8 cellular contexts compared by ENCODE assay signal in the genomic region with DNA sequence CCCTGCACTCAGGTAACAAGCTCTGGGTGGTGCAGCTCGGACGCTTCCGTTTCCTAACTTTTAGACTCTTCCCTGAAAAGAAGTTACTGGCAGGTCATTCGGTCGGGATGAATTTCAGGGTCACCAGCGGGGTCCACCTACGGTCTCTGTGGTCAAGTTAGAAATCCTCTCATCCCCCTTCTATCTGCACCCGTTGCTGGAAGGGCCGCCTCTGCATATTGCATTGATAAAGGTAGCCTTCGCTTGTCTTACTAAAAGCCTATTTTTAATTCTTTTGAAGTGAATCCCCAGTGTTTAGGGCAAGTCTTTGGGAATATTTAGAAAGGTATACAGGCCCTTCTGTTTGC. TPM values are rescaled to one million over a fixed set of nuclear protein-coding genes. Genes with fewer than 3 reads are reported as not detected.
DNase-seq lines count a peak whose midpoint lies in the region; ATAC-seq, FAIRE-seq and TF ChIP-seq lines count a peak whose summit lies in the region.

No MANE protein-coding gene starts in this region.

- no peak overlapping the region for H3K27ac ChIP-seq in CD4-positive, alpha-beta T cell (ENCODE audit: low read depth, low read length)
- peak overlapping the region; percentile 75 for H3K27ac ChIP-seq in KOPT-K1 (ENCODE audit: low read depth, low read length, poor library complexity, severe bottlenecking)
- peak overlapping the region; percentile 79 for H3K27ac ChIP-seq in colonic mucosa

- H3K9me3 Mint-ChIP-seq in CD4-positive, alpha-beta T cell, result no peaks in the 10 kb centered on the region
- no peaks in the 10 kb centered on the region for H3K9me3 Mint-ChIP-seq in natural killer cell

- CTCF ChIA-PET in CD4-positive, alpha-beta T cell (lab: Charles Lee), result interaction anchor here (4.5 kb wide), 1 partner anchor 477 kb away, joined by 14 read pairs; no protein-coding TSS in a partner anchor

- H3K27me3 Mint-ChIP-seq in CD4-positive, alpha-beta T cell, result no peaks in the 10 kb centered on the region
- no peaks in the 10 kb centered on the region for H3K27me3 Mint-ChIP-seq in natural killer cell (ENCODE audit: low read depth in 2 of 2)

- peaks cover 52% of the 10 kb centered on the region for H3K4me1 Mint-ChIP-seq in CD4-positive, alpha-beta T cell (ENCODE audit: low read depth)
- H3K4me1 Mint-ChIP-seq in natural killer cell, result peaks cover 18 to 38% of the 10 kb centered on the region in 2 donors

- H3K36me3 Mint-ChIP-seq in CD4-positive, alpha-beta T cell (ENCODE audit: low read depth), result peaks cover 31% of the 10 kb centered on the region
- H3K36me3 Mint-ChIP-seq in natural killer cell, result no peaks in the 10 kb centered on the region

- no peaks in the 10 kb centered on the region for H3K9me3 ChIP-seq in CD4-positive, alpha-beta T cell (ENCODE audit: control insufficient read depth, low read length)
- H3K9me3 ChIP-seq in KOPT-K1 (ENCODE audit: insufficient read depth, low read length, poor library complexity, severe bottlenecking) (no peaks in the 10 kb centered on the region), colonic mucosa (no peaks in the 10 kb centered on the region)

- POLR2A ChIA-PET in CD4-positive, alpha-beta T cell (lab: Charles Lee), result no interaction called here

- no peaks in the 10 kb centered on the region for H3K27me3 ChIP-seq in CD4-positive, alpha-beta T cell (ENCODE audit: control insufficient read depth, insufficient read depth, low read length)
- no peaks in the 10 kb centered on the region for H3K27me3 ChIP-seq in colonic mucosa

- peak overlapping the region; percentile 68 to 87 for H3K9ac ChIP-seq in colonic mucosa (ENCODE audit: low read depth in 2 of 2, low read length in 2 of 2)

- H3K36me3 ChIP-seq in KOPT-K1 (ENCODE audit: insufficient read depth, low read length), result peaks cover 29% of the 10 kb centered on the region
- peaks cover 5% of the 10 kb centered on the region for H3K36me3 ChIP-seq in colonic mucosa

- FAIRE-seq in RCC 7860 (lab: Jason Lieb, UNC), result no peak

- H3K4me3 ChIP-seq in colonic mucosa, result peak overlapping the region; percentile 91

- H3K4me1 ChIP-seq in colonic mucosa, result no peaks in the 10 kb centered on the region

- intact Hi-C loops in CD4-positive, alpha-beta T cell (cut with DNase I, micrococcal nuclease), result no loop called here
- intact Hi-C loops in colonic mucosa (cut with DNase I), result no loop called here
- intact Hi-C loops in natural killer cell (cut with micrococcal nuclease), result no loop called here

- no peak for TF ChIP-seq CTCF in CD4-positive, alpha-beta T cell (IDR thresholded peaks at IDR 0.05)
- TF ChIP-seq CTCF in colonic mucosa (IDR thresholded peaks at IDR 0.05), result no peak
- no peak for TF ChIP-seq CTCF in natural killer cell (IDR thresholded peaks at IDR 0.05)

- DNase-seq in CD4-positive, alpha-beta T cell, result no peak
- peak; percentile 26 for DNase-seq in colonic mucosa
- no peak for DNase-seq in natural killer cell
- DNase-seq in iPS-NIHi7 (ENCODE audit: extremely low spot score), result no peak
- DNase-seq in RCC 7860 (ENCODE audit: low spot score), result no peak
- DNase-seq in GDM1 (lab: John Stamatoyannopoulos, UW), result no peak

- peak overlapping the region; percentile 99 for H3K4me3 Mint-ChIP-seq in CD4-positive, alpha-beta T cell
- peak overlapping the region; percentile 93 for H3K4me3 Mint-ChIP-seq in natural killer cell

- no peak for ATAC-seq in CD4-positive, alpha-beta T cell (ENCODE audit: poor library complexity)
- ATAC-seq in natural killer cell (no peak), GM18858 (IDR thresholded peaks at IDR 0.05; ENCODE audit: unreplicated experiment) (no peak)

- peak overlapping the region; percentile 90 for H3K27ac Mint-ChIP-seq in CD4-positive, alpha-beta T cell
- H3K27ac Mint-ChIP-seq in natural killer cell, result peak overlapping the region; percentile 75 to 91

RNA-seq across cellular contexts. Expression of gene CRLS1, which starts 0.7 kb away (rescaled TPM):
- total RNA-seq in CD4-positive, alpha-beta T cell, result 1 to 10 TPM; 6.7 to 7.6 TPM
- total RNA-seq in colonic mucosa (10 to 100 TPM; 50.6 to 62.5 TPM), natural killer cell (10 to 100 TPM; 13.0 to 20.5 (median 14.6) TPM)

RNA-seq across cellular contexts. Expression of gene LRRN4, which starts 47.3 kb away (rescaled TPM):
- total RNA-seq in CD4-positive, alpha-beta T cell, result under 1 TPM; 0.08 to 0.17 TPM
- total RNA-seq in colonic mucosa (not detected), natural killer cell (not detected)

RNA-seq across cellular contexts. Expression of gene MCM8, which starts 56.1 kb away (rescaled TPM):
- 1 to 10 TPM; 1.4 to 1.7 TPM for total RNA-seq in CD4-positive, alpha-beta T cell
- total RNA-seq in colonic mucosa (10 to 100 TPM in 1 of 2 donors, 1 to 10 TPM in 1; 5.7 to 18.2 TPM), natural killer cell (10 to 100 TPM in 1 of 3 donors, 1 to 10 TPM in 2; 8.1 to 14.3 (median 9.0) TPM)

RNA-seq across cellular contexts. Expression of gene TRMT6, which starts 56.2 kb away (rescaled TPM):
- total RNA-seq in CD4-positive, alpha-beta T cell, result 1 to 10 TPM; 8.1 TPM
- total RNA-seq in colonic mucosa (10 to 100 TPM in 1 of 2 donors, 1 to 10 TPM in 1; 7.5 to 10.9 TPM), natural killer cell (10 to 100 TPM in 1 of 3 donors, 1 to 10 TPM in 2; 9.2 to 13.0 (median 9.9) TPM)
